In the genomic region with DNA sequence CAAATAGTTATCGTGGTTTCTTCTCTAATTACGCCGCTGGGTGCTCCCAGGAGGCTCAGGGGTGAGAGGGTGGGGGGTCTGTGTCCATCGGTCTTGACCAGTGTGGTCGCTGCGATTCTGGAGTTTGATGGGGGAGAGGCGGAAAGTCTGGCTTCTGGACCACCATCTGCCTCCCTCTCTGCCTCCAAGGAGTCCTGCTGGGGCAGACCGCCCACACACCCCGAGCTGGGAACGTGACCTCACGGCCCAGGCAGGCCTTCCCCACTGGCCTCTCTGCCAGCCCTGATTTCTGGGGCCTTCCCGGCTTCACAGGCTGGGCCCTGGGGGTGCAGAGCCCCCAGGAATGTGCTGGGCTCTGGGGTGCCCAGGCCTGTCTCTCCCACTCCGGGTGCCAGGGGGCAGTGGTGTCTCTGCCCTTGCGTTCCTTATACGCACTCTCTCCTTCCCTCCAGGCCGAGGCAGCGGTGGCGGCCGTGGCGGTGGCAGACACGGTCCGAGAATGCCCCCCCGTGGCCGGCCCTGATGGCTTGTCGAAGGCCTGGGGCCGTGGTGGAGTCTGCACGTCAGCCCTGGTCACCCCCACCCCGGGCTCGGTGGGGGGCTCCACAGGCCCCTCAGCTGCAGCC, we compare ENCODE assay signal across 17 cellular contexts. TPM values are rescaled to one million over a fixed set of nuclear protein-coding genes. Genes with fewer than 3 reads are reported as not detected.
DNase-seq lines count a peak whose midpoint lies in the region; ATAC-seq and TF ChIP-seq lines count a peak whose summit lies in the region.
"Had no signal": no experiment of that assay in that cellular context is flagged by ENCODE, and none has a peak within 500 bp of the region (broad histone marks: within the 10 kb centered on the region; RNA-seq: fewer than 3 reads in every experiment).

No MANE protein-coding gene starts in this region.

- no peaks in the 10 kb centered on the region for H3K9me3 ChIP-seq in gastrocnemius medialis
- H3K9me3 ChIP-seq: spleen, transverse colon had no signal

- peaks cover 0 to 6% (median 0%) of the 10 kb centered on the region in 3 donors for H3K27me3 ChIP-seq in gastrocnemius medialis
- H3K27me3 ChIP-seq: transverse colon had no signal

- TF ChIP-seq CTCF in NB4 (IDR thresholded peaks at IDR 0.05; ENCODE audit: low read depth, low read length) (peak; percentile 9), choroid plexus epithelial cell (conservative IDR thresholded peaks at IDR 0.05; ENCODE audit: low read depth, low read length) (peak; percentile 22), gastrocnemius medialis (IDR thresholded peaks at IDR 0.05 in 4 of 5, conservative IDR thresholded peaks at IDR 0.05 in 1 of 5) (no peak)

- intact Hi-C loops in gastrocnemius medialis (cut with DNase I; ENCODE audit: low total_unique reads), result no loop called here

- H3K4me1 ChIP-seq in gastrocnemius medialis, result no peaks in the 10 kb centered on the region

- TF ChIP-seq POLR2A in NB4 (IDR thresholded peaks at IDR 0.05; ENCODE audit: extremely low read depth, insufficient read length) (no peak), gastrocnemius medialis (IDR thresholded peaks at IDR 0.05) (no peak)

- H3K36me3 ChIP-seq in gastrocnemius medialis, result no peaks in the 10 kb centered on the region
- H3K36me3 ChIP-seq: transverse colon had no signal

- ATAC-seq in gastrocnemius medialis, result no peak
- ATAC-seq: stimulated activated naive B cell treated with anti-CD40 and anti-IgM and Interleukin-4, amounts not matched to agents 10 μg/mL and 1 μg/mL and 100 μg/mL, for 72 hours had no signal

- no peak overlapping the region for H3K27ac ChIP-seq in gastrocnemius medialis
- H3K27ac ChIP-seq: GM23248, spleen, transverse colon had no signal

- in situ Hi-C loops in gastrocnemius medialis (cut with MboI; ENCODE audit: low sequenced_read_pairs in 4 of 4), result no loop called here

- DNase-seq in DMS 273 (lab: John Stamatoyannopoulos, UW; ENCODE audit: unreplicated experiment) (peak; percentile 53), DMS 273 treated with DMSO at 0.1 percent for 48 hours (lab: John Stamatoyannopoulos, UW) (no peak), NB4 (ENCODE audit: low read depth) (peak; percentile 46), choroid plexus epithelial cell (ENCODE audit: low read depth) (no peak), retina (peak; percentile 89), NCI-H2227 (lab: John Stamatoyannopoulos, UW; ENCODE audit: unreplicated experiment) (no peak), gastrocnemius medialis (no peak), dedifferentiated amniotic fluid mesenchymal stem cell (ENCODE audit: extremely low spot score) (no peak)
- DNase-seq: activated CD4-positive, CD25-positive, alpha-beta regulatory T cell; CD4-positive, CD25-positive, alpha-beta regulatory T cell; GM23248; MV-4-11; NCI-H2081 treated with DMSO at 0.1 percent for 48 hours; NCI-H526; spleen; stimulated activated naive B cell treated with anti-CD40 and anti-IgM and Interleukin-4, amounts not matched to agents 10 μg/mL and 1 μg/mL and 100 μg/mL, for 72 hours; transverse colon had no signal

- no peak overlapping the region for H3K4me3 ChIP-seq in NB4 (ENCODE audit: low read depth, low read length)
- H3K4me3 ChIP-seq in choroid plexus epithelial cell (ENCODE audit: low read depth, low read length), result no peak overlapping the region
- no peak overlapping the region for H3K4me3 ChIP-seq in gastrocnemius medialis
- H3K4me3 ChIP-seq: GM23248, spleen, transverse colon had no signal

RNA-seq across cellular contexts. Expression of gene KIF26A, which starts 19.0 kb away (rescaled TPM):
- total RNA-seq in gastrocnemius medialis, result 1 to 10 TPM in 3 of 4 donors, under 1 TPM in 1; 0.59 to 3.3 (median 1.5) TPM
- total RNA-seq: GM23248 had no signal

Comparison
In these comparisons a context has a peak if more than half of its experiments do, and no peak if none do; other contexts are left out.
1. DNase-seq: peak in DMS 273 (single experiment), NB4 (single experiment) and retina (single experiment); none in DMS 273 treated with DMSO at 0.1 percent for 48 hours (single experiment), choroid plexus epithelial cell (single experiment), NCI-H2227 (single experiment), gastrocnemius medialis (0 of 2) and dedifferentiated amniotic fluid mesenchymal stem cell (single experiment).
2. CTCF ChIP-seq: peak in NB4 (single experiment) and choroid plexus epithelial cell (single experiment); none in gastrocnemius medialis (0 of 5).